ENCODE assay signal across 7 cellular contexts in the genomic region with DNA sequence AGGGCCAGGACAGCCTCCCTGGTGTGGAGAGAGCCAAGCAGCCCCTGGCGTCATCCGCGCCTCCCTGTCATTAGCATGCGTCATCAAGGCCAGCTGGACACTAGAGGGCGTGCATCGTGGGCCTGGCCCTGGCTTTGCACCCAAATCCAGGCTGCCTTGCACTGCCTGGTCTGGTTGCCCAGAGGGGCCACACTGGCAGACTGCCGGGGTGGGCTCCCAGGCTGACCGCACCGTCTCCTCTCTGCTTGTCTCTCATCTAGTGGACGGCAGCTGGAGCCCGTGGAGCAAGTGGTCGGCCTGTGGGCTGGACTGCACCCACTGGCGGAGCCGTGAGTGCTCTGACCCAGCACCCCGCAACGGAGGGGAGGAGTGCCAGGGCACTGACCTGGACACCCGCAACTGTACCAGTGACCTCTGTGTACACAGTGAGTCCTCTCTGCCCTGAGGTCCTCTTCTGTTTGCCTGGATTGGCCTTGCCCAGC. TPM values are rescaled to one million over a fixed set of nuclear protein-coding genes. Genes with fewer than 3 reads are reported as not detected.
DNase-seq lines count a peak whose midpoint lies in the region; ATAC-seq and TF ChIP-seq lines count a peak whose summit lies in the region.

No MANE protein-coding gene starts in this region.

- H3K27me3 ChIP-seq in RWPE2 (ENCODE audit: insufficient read depth, poor library complexity, severe bottlenecking) (peaks cover 28% of the 10 kb centered on the region), gastrocnemius medialis (peaks cover 14 to 30% (median 22%) of the 10 kb centered on the region in 3 donors), uterus (no peaks in the 10 kb centered on the region)

- peak; percentile 54 for TF ChIP-seq CTCF in RWPE2 (IDR thresholded peaks at IDR 0.05; ENCODE audit: poor library complexity, severe bottlenecking)
- peak in 3 of 5 experiments; percentile 10 to 18 (median 12) for TF ChIP-seq CTCF in gastrocnemius medialis (IDR thresholded peaks at IDR 0.05 in 4 of 5, conservative IDR thresholded peaks at IDR 0.05 in 1 of 5)
- TF ChIP-seq CTCF in uterus (IDR thresholded peaks at IDR 0.05), result no peak

- TF ChIP-seq POLR2A in gastrocnemius medialis (IDR thresholded peaks at IDR 0.05), result no peak
- TF ChIP-seq POLR2A in uterus (IDR thresholded peaks at IDR 0.05), result no peak

- intact Hi-C loops in gastrocnemius medialis (cut with DNase I; ENCODE audit: low total_unique reads) (no loop called here), uterus (cut with DNase I; ENCODE audit: low total_unique reads) (no loop called here)

- H3K9me3 ChIP-seq in RWPE2 (ENCODE audit: severe bottlenecking), result no peaks in the 10 kb centered on the region
- no peaks in the 10 kb centered on the region for H3K9me3 ChIP-seq in gastrocnemius medialis
- no peaks in the 10 kb centered on the region for H3K9me3 ChIP-seq in uterus

- peak; percentile 65 for DNase-seq in H4 (ENCODE audit: low spot score)
- no peak for DNase-seq in RWPE2 (ENCODE audit: low spot score)
- peak; percentile 17 for DNase-seq in germinal center (ENCODE audit: low spot score)
- DNase-seq in gastrocnemius medialis, result no peak
- DNase-seq in uterus, result no peak
- no peak for DNase-seq in stimulated activated CD4-positive, alpha-beta T cell treated with anti-CD3 and anti-CD28 coated beads, Interleukin-4, amount 100 ng/mL, for 1 hour

- no peaks in the 10 kb centered on the region for H3K36me3 ChIP-seq in RWPE2 (ENCODE audit: low read depth)
- no peaks in the 10 kb centered on the region for H3K36me3 ChIP-seq in gastrocnemius medialis
- H3K36me3 ChIP-seq in uterus, result no peaks in the 10 kb centered on the region

- H3K27ac ChIP-seq in RWPE2 (ENCODE audit: poor library complexity, severe bottlenecking) (no peak overlapping the region), gastrocnemius medialis (no peak overlapping the region), uterus (no peak overlapping the region)

- ATAC-seq in RWPE2 (ENCODE audit: low read depth), result peak; percentile 59
- ATAC-seq in gastrocnemius medialis, result no peak
- ATAC-seq in HG02642 (IDR thresholded peaks at IDR 0.05; ENCODE audit: poor library complexity, unreplicated experiment), result no peak

- no peak overlapping the region for H3K4me3 ChIP-seq in RWPE2 (ENCODE audit: severe bottlenecking)
- no peak overlapping the region for H3K4me3 ChIP-seq in gastrocnemius medialis
- H3K4me3 ChIP-seq in uterus, result no peak overlapping the region

- H3K4me1 ChIP-seq in RWPE2 (ENCODE audit: insufficient read depth, poor library complexity, severe bottlenecking), result no peaks in the 10 kb centered on the region
- H3K4me1 ChIP-seq in gastrocnemius medialis, result no peaks in the 10 kb centered on the region
- no peaks in the 10 kb centered on the region for H3K4me1 ChIP-seq in uterus

- in situ Hi-C loops in gastrocnemius medialis (cut with MboI; ENCODE audit: low sequenced_read_pairs in 4 of 4), result no loop called here

RNA-seq across cellular contexts. Expression of a gene that starts 29.0 kb away (rescaled TPM):
- 1.6 TPM in 1 of 2 replicates, not detected in the other for total RNA-seq in H4 (2014; rRNA removed; shearing (Covaris generic))
- total RNA-seq in gastrocnemius medialis (1 to 10 TPM in 3 of 4 donors, under 1 TPM in 1; 0.53 to 2.6 (median 2.4) TPM), uterus (1 to 10 TPM; 1.5 to 6.9 (median 3.4) TPM)

RNA-seq across cellular contexts. Expression of a gene that starts 59.8 kb away (rescaled TPM):
- total RNA-seq in H4 (2014; rRNA removed; shearing (Covaris generic)), result 0.56 and 1.6 TPM in 2 replicates
- under 1 TPM in 2 of 4 donors, not detected in 2; 0.10 to 0.55 TPM for total RNA-seq in gastrocnemius medialis
- total RNA-seq in uterus, result under 1 TPM in 1 of 4 donors, not detected in 3; 0.48 TPM

Comparison
In these comparisons a context has a peak if more than half of its experiments do, and no peak if none do; other contexts are left out.
1. DNase-seq: peak in H4 (single experiment) and germinal center (single experiment); none in RWPE2 (single experiment), gastrocnemius medialis (0 of 2), uterus (0 of 2) and stimulated activated CD4-positive, alpha-beta T cell treated with anti-CD3 and anti-CD28 coated beads, Interleukin-4, amount 100 ng/mL, for 1 hour (single experiment).
2. CTCF ChIP-seq: peak in RWPE2 (single experiment) and gastrocnemius medialis (3 of 5); none in uterus (0 of 4).